Comparison of ENCODE assay signal across 27 cellular contexts in genomic region chr3:139601191-139601961, GRCh38.
A peak's percentile ranks its signal among the peaks of the same experiment; 100 is the strongest.
DNase-seq lines count a peak whose midpoint lies in the region; ATAC-seq and TF ChIP-seq lines count a peak whose summit lies in the region.
"Had no signal": no experiment of that assay in that cellular context is flagged by ENCODE, and none has a peak within 500 bp of the region (broad histone marks: within the 10 kb centered on the region; RNA-seq: fewer than 3 reads in every experiment).

No MANE protein-coding gene starts in this region.

- H3K36me3 ChIP-seq in PC-9 (ENCODE audit: low read depth) (no peaks in the 10 kb centered on the region), vagina (no peaks in the 10 kb centered on the region)
- H3K36me3 ChIP-seq: adrenal gland, esophagus muscularis mucosa, HAP-1, lower lobe of right lung, MG63, SJSA1 had no signal

- H3K27me3 ChIP-seq in PC-9 (ENCODE audit: insufficient read depth, low read depth), result no peaks in the 10 kb centered on the region
- no peaks in the 10 kb centered on the region for H3K27me3 ChIP-seq in foreskin keratinocyte
- no peaks in the 10 kb centered on the region for H3K27me3 ChIP-seq in vagina
- H3K27me3 ChIP-seq: adrenal gland, esophagus muscularis mucosa, MG63 had no signal

- peak overlapping the region; percentile 42 for H3K27ac ChIP-seq in PC-9
- H3K27ac ChIP-seq in foreskin keratinocyte, result peak overlapping the region; percentile 88
- H3K27ac ChIP-seq in vagina, result no peak overlapping the region
- H3K27ac ChIP-seq: adrenal gland, C4-2B, esophagus muscularis mucosa, HL-60, lower lobe of right lung, SJSA1 had no signal

- no peaks in the 10 kb centered on the region for H3K9me3 ChIP-seq in PC-9 (ENCODE audit: insufficient read depth, low read depth)
- H3K9me3 ChIP-seq in vagina, result no peaks in the 10 kb centered on the region
- H3K9me3 ChIP-seq: adrenal gland, esophagus muscularis mucosa, HAP-1, lower lobe of right lung, MG63, SJSA1 had no signal

- CTCF ChIA-PET in PC-9 (lab: Charles Lee), result no interaction called here

- no peaks in the 10 kb centered on the region for H3K79me2 ChIP-seq in PC-9 (ENCODE audit: low read depth)

- POLR2A ChIA-PET in PC-9 (lab: Charles Lee; ENCODE audit: unreplicated experiment), result no interaction called here

- ATAC-seq in foreskin keratinocyte, result peak; percentile 93
- no peak for ATAC-seq in GM18498 (IDR thresholded peaks at IDR 0.05; ENCODE audit: unreplicated experiment)
- ATAC-seq: GM12878, lower lobe of right lung, T-helper 17 cell had no signal

- no peak overlapping the region for H2AFZ ChIP-seq in PC-9

- no peak for TF ChIP-seq POLR2A in vagina (IDR thresholded peaks at IDR 0.05)

- H4K20me1 ChIP-seq in PC-9 (ENCODE audit: insufficient read depth), result no peaks in the 10 kb centered on the region

- TF ChIP-seq CTCF in PC-9 (conservative IDR thresholded peaks at IDR 0.05), result no peak
- no peak for TF ChIP-seq CTCF in foreskin keratinocyte (conservative IDR thresholded peaks at IDR 0.05)
- no peak for TF ChIP-seq CTCF in vagina (IDR thresholded peaks at IDR 0.05)

- peaks cover 16% of the 10 kb centered on the region for H3F3A ChIP-seq in PC-9 (ENCODE audit: insufficient read depth, low read depth)

- BruUV-seq in PC-9 (replicated peaks; lab: Mats Ljungman, UMichigan), result no TSS peak

- DNase-seq in NCI-H1694 (lab: John Stamatoyannopoulos, UW) (peak; percentile 6), NCI-H1694 treated with DMSO at 0.1 percent for 48 hours (lab: John Stamatoyannopoulos, UW) (no peak), NCI-H1105 (lab: John Stamatoyannopoulos, UW) (peak; percentile 53), PC-9 (peak in 1 of 2 experiments; percentile 70), foreskin keratinocyte (peak; percentile 89 to 95), vagina (ENCODE audit: extremely low spot score in 2 of 2) (no peak)
- DNase-seq in central memory CD4-positive, alpha-beta T cell, result no peak
- DNase-seq: activated CD4-positive, alpha-beta memory T cell treated with anti-CD3 and anti-CD28 coated beads for 36 hours; activated gamma-delta T cell treated with Interleukin-2 at 50 U/mL for 16 hours; activated T-cell treated with anti-CD3 and anti-CD28 coated beads for 4 hours; adrenal gland; GF-D8; IMR-90; lower lobe of right lung; MG63; NCI-H2227 treated with DMSO at 0.1 percent for 48 hours; nucleus accumbens; OCI-M1; retina; T-helper 17 cell had no signal

- no peaks in the 10 kb centered on the region; the same call in 1 of the 2 replicates for H3K9me2 ChIP-seq in PC-9 (ENCODE audit: insufficient read depth)

- intact Hi-C loops in PC-9 (cut with micrococcal nuclease; ENCODE audit: unreplicated experiment), result no loop called here
- intact Hi-C loops in vagina (cut with DNase I), result no loop called here

- peak overlapping the region; percentile 68 for H3K4me2 ChIP-seq in PC-9

- H3K4me1 ChIP-seq in PC-9 (replicated peaks; ENCODE audit: insufficient read depth), result peaks cover 26% of the 10 kb centered on the region
- peaks cover 23% of the 10 kb centered on the region for H3K4me1 ChIP-seq in foreskin keratinocyte
- H3K4me1 ChIP-seq in vagina, result peaks cover 5% of the 10 kb centered on the region
- H3K4me1 ChIP-seq: adrenal gland, HAP-1, lower lobe of right lung, SJSA1 had no signal

- H3K4me3 ChIP-seq in PC-9 (no peak overlapping the region), vagina (no peak overlapping the region)
- H3K4me3 ChIP-seq: adrenal gland, esophagus muscularis mucosa, GM12878, HAP-1, lower lobe of right lung, MG63, SJSA1 had no signal

Comparison
In these comparisons a context has a peak if more than half of its experiments do, and no peak if none do; other contexts are left out.
1. DNase-seq: peak in NCI-H1694 (single experiment), NCI-H1105 (single experiment) and foreskin keratinocyte (2 of 2); none in NCI-H1694 treated with DMSO at 0.1 percent for 48 hours (single experiment), central memory CD4-positive, alpha-beta T cell (single experiment) and vagina (0 of 2).